In the genomic region with DNA sequence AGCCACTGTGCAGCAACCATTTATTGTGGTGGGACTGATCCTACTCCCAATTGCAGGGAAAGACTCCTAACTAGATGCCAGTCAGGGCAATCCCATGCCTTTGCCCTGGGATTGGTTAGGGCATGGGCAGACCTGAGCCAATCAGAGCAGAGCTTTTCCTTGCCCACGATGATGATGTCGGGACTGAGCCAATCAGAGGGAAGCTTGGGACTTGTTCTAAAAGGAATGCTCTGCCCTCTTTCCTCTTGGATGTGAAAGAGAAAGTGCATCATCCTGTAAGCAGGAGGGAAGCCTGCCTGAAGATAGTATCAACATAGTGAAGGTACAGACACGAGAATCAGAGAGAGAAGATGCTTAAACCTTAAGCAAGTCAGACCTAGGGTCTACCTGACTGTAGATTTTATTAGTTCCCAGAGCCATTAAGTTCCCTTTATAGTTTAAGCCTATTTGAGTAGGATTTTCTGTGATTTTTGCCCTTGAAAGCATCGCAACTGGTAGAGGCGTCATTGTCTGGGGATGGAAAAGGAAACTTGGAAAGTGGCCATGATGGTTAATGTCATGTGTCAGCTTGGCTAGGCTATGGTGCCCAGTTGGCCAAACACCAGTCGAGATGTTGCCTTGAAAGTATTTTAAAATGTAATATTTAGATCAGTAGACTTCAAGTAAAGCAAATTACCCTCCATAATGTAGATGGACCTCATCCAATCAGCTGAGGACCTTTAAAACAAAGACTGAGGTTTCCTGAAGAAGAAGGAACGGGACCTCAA, we compare ENCODE assay signal across 12 cellular contexts. TPM values are rescaled to one million over a fixed set of nuclear protein-coding genes. Genes with fewer than 3 reads are reported as not detected.
DNase-seq lines count a peak whose midpoint lies in the region; ATAC-seq and TF ChIP-seq lines count a peak whose summit lies in the region.
"Had no signal": no experiment of that assay in that cellular context is flagged by ENCODE, and none has a peak within 500 bp of the region (broad histone marks: within the 10 kb centered on the region; RNA-seq: fewer than 3 reads in every experiment).

No MANE protein-coding gene starts in this region.

- peaks cover 65% of the 10 kb centered on the region for H3K4me1 ChIP-seq in SJSA1 (replicated peaks)
- peaks cover 23% of the 10 kb centered on the region for H3K4me1 ChIP-seq in foreskin keratinocyte
- H3K4me1 ChIP-seq in psoas muscle = peaks cover 21% of the 10 kb centered on the region

- DNase-seq in EH (ENCODE audit: low read depth) (peak; percentile 52), SJSA1 (ENCODE audit: low read depth in 1 of 2, low spot score in 2 of 2) (peak; percentile 67 to 71), foreskin keratinocyte (peak; percentile 84 to 89), psoas muscle (no peak), DMS153 treated with DMSO at 0.1 percent for 48 hours (lab: John Stamatoyannopoulos, UW; ENCODE audit: unreplicated experiment) (no peak), NCI-H2029 treated with DMSO at 0.1 percent for 48 hours (lab: John Stamatoyannopoulos, UW) (no peak)
- DNase-seq in natural killer cell treated with Interleukin-12 subunit alpha and Interleukin-12 subunit beta and Interleukin-15 and Interleukin-18, amount 100 ng/mL, for 72 hours (ENCODE audit: low spot score) = no peak
- DNase-seq: activated T-cell treated with anti-CD3 and anti-CD28 coated beads, Interleukin-2, amount 50 U/mL, for 72 hours; CD8-positive, alpha-beta memory T cell; NCI-H187; stimulated activated CD8-positive, alpha-beta memory T cell treated with anti-CD3 and anti-CD28 coated beads, Interleukin-4, amount 100 ng/mL, for 48 hours had no signal

- WGBS in psoas muscle, 3 donors = 32 to 59% (median 45%) methylated on average over 7 of the region's 7 CpGs

- H3K9me3 ChIP-seq in SJSA1 (replicated peaks) (no peaks in the 10 kb centered on the region), psoas muscle (no peaks in the 10 kb centered on the region)

- no peak overlapping the region for H3K4me3 ChIP-seq in SJSA1
- H3K4me3 ChIP-seq in psoas muscle = no peak overlapping the region

- peaks cover 10 to 17% of the 10 kb centered on the region in 2 donors for H3K27me3 Mint-ChIP-seq in natural killer cell treated with Interleukin-12 subunit alpha and Interleukin-12 subunit beta and Interleukin-15 and Interleukin-18, amount 100 ng/mL, for 72 hours

- H3K36me3 Mint-ChIP-seq in natural killer cell treated with Interleukin-12 subunit alpha and Interleukin-12 subunit beta and Interleukin-15 and Interleukin-18, amount 100 ng/mL, for 72 hours = no peaks in the 10 kb centered on the region

- H3K9me3 Mint-ChIP-seq in natural killer cell treated with Interleukin-12 subunit alpha and Interleukin-12 subunit beta and Interleukin-15 and Interleukin-18, amount 100 ng/mL, for 72 hours = no peaks in the 10 kb centered on the region

- H3K4me3 Mint-ChIP-seq in natural killer cell treated with Interleukin-12 subunit alpha and Interleukin-12 subunit beta and Interleukin-15 and Interleukin-18, amount 100 ng/mL, for 72 hours = no peak overlapping the region
- H3K4me3 Mint-ChIP-seq: activated T-cell treated with anti-CD3 and anti-CD28 coated beads, Interleukin-2, amount 50 U/mL, for 72 hours; CD8-positive, alpha-beta memory T cell had no signal

- ATAC-seq in foreskin keratinocyte (peak; percentile 63), psoas muscle (peak; percentile 23 to 60 (median 44)), HG02642 (IDR thresholded peaks at IDR 0.05; ENCODE audit: poor library complexity, unreplicated experiment) (no peak)
- ATAC-seq in natural killer cell treated with Interleukin-12 subunit alpha and Interleukin-12 subunit beta and Interleukin-15 and Interleukin-18, amount 100 ng/mL, for 72 hours = no peak
- ATAC-seq: activated T-cell treated with anti-CD3 and anti-CD28 coated beads, Interleukin-2, amount 50 U/mL, for 72 hours had no signal

- H3K27ac Mint-ChIP-seq in natural killer cell treated with Interleukin-12 subunit alpha and Interleukin-12 subunit beta and Interleukin-15 and Interleukin-18, amount 100 ng/mL, for 72 hours = peak overlapping the region in 1 of 2 donors; percentile 19
- H3K27ac Mint-ChIP-seq: activated T-cell treated with anti-CD3 and anti-CD28 coated beads, Interleukin-2, amount 50 U/mL, for 72 hours; CD8-positive, alpha-beta memory T cell had no signal

- no peak for TF ChIP-seq CTCF in foreskin keratinocyte (conservative IDR thresholded peaks at IDR 0.05)
- no peak for TF ChIP-seq CTCF in psoas muscle (IDR thresholded peaks at IDR 0.05)

- H3K27ac ChIP-seq in SJSA1 (peak overlapping the region; percentile 33), foreskin keratinocyte (peak overlapping the region; percentile 67), psoas muscle (peak overlapping the region; percentile 67)

- H3K36me3 ChIP-seq in SJSA1 (no peaks in the 10 kb centered on the region), psoas muscle (ENCODE audit: insufficient read depth in 1 of 2, low read depth in 1 of 2) (no peaks in the 10 kb centered on the region)

- H3K4me1 Mint-ChIP-seq in natural killer cell treated with Interleukin-12 subunit alpha and Interleukin-12 subunit beta and Interleukin-15 and Interleukin-18, amount 100 ng/mL, for 72 hours (ENCODE audit: low read depth in 2 of 2) = peaks cover 0 to 9% of the 10 kb centered on the region in 2 donors
- H3K4me1 Mint-ChIP-seq: CD8-positive, alpha-beta memory T cell had no signal

- intact Hi-C loops in psoas muscle (cut with DNase I) = loop anchor here in 1 of 2 donors (5.0 kb wide), 1 partner anchor 93 kb away; no protein-coding TSS in a partner anchor

- H3K27me3 ChIP-seq in SJSA1 (replicated peaks) = no peaks in the 10 kb centered on the region
- H3K27me3 ChIP-seq in foreskin keratinocyte = no peaks in the 10 kb centered on the region
- no peaks in the 10 kb centered on the region for H3K27me3 ChIP-seq in psoas muscle (ENCODE audit: insufficient read depth in 3 of 3, low read length in 2 of 3)

RNA-seq across cellular contexts. Expression of gene IRF2BP2, which starts 19.9 kb away (rescaled TPM):
- total RNA-seq in SJSA1 (2014; rRNA removed; shearing (Covaris generic)) = 42.1 and 60.8 TPM in 2 replicates
- total RNA-seq in foreskin keratinocyte (103 and 108 TPM in 2 replicates), psoas muscle (100 to 1,000 TPM in 1 of 4 donors, 10 to 100 TPM in 3; 73.4 to 116 (median 87.8) TPM)
- polyA plus RNA-seq in foreskin keratinocyte (42.9 and 52.8 TPM in 2 replicates), psoas muscle (10 to 100 TPM; 53.6 to 63.6 (median 56.4) TPM)
- 100 to 1,000 TPM; 131 to 243 TPM for total RNA-seq in natural killer cell treated with Interleukin-12 subunit alpha and Interleukin-12 subunit beta and Interleukin-15 and Interleukin-18, amount 100 ng/mL, for 72 hours

Comparison
In these comparisons a context has a peak if more than half of its experiments do, and no peak if none do; other contexts are left out.
1. DNase-seq: peak in EH (single experiment), SJSA1 (2 of 2) and foreskin keratinocyte (2 of 2); none in psoas muscle (0 of 2), natural killer cell treated with Interleukin-12 subunit alpha and Interleukin-12 subunit beta and Interleukin-15 and Interleukin-18, amount 100 ng/mL, for 72 hours (single experiment), DMS153 treated with DMSO at 0.1 percent for 48 hours (single experiment) and NCI-H2029 treated with DMSO at 0.1 percent for 48 hours (single experiment).
2. ATAC-seq: peak in foreskin keratinocyte (single experiment) and psoas muscle (4 of 4); none in HG02642 (single experiment) and natural killer cell treated with Interleukin-12 subunit alpha and Interleukin-12 subunit beta and Interleukin-15 and Interleukin-18, amount 100 ng/mL, for 72 hours (0 of 2).
3. Peak in every context shown above with its lines, with median percentiles within 50 percentile points of each other: H3K27ac ChIP-seq.